ENCODE assay signal across 16 cellular contexts in genomic region chr2:32864337-32864736, GRCh38.
DNase-seq lines count a peak whose midpoint lies in the region; ATAC-seq, FAIRE-seq and TF ChIP-seq lines count a peak whose summit lies in the region.
"Had no signal": no experiment of that assay in that cellular context is flagged by ENCODE, and none has a peak within 500 bp of the region (broad histone marks: within the 10 kb centered on the region; RNA-seq: fewer than 3 reads in every experiment).

No MANE protein-coding gene starts in this region.

- peaks cover 26% of the 10 kb centered on the region for H3K4me1 ChIP-seq in adipocyte (ENCODE audit: control insufficient read depth, insufficient read depth, low read length)
- H3K4me1 ChIP-seq: lower lobe of right lung, right lobe of liver had no signal

- H3K9me3 Mint-ChIP-seq in WTC11: no peaks in the 10 kb centered on the region
- H3K9me3 Mint-ChIP-seq: stimulated activated naive CD8-positive, alpha-beta T cell treated with anti-CD3 and anti-CD28 coated beads, Interleukin-15, Interleukin-2, amounts not matched to agents 100 ng/mL and 50 ng/mL, for 24 hours had no signal

- no peak for FAIRE-seq in D721Med (lab: Jason Lieb, UNC)

- DNase-seq in left ventricle myocardium superior (no peak), cardiac septum (ENCODE audit: low spot score) (no peak), adipocyte (ENCODE audit: low read depth) (peak; percentile 90), hepatic stellate cell (ENCODE audit: low spot score) (peak; percentile 55), cerebellum (ENCODE audit: low spot score) (no peak), D721Med (ENCODE audit: insufficient read length, low spot score) (no peak), WTC11 (ENCODE audit: low spot score) (no peak)
- DNase-seq in activated CD8-positive, alpha-beta memory T cell treated with anti-CD3 and anti-CD28 coated beads, Interleukin-2, amount 50 U/mL, for 4 hours: no peak
- DNase-seq: ACHN; activated CD8-positive, alpha-beta T cell treated with anti-CD3 and anti-CD28 coated beads, Interleukin-2, amount 10 ng/mL, durations not matched to agents 7 days and 5 days; activated effector memory CD4-positive, alpha-beta T cell treated with anti-CD3 and anti-CD28 coated beads, Interleukin-2, amount 50 U/mL, for 16 hours; DMS153; lower lobe of right lung; right lobe of liver; SIG-M5 had no signal

- H3K9ac ChIP-seq in adipocyte (ENCODE audit: low read length): no peak overlapping the region

- no peaks in the 10 kb centered on the region for H3K9me3 ChIP-seq in adipocyte (ENCODE audit: control insufficient read depth, low read length)
- H3K9me3 ChIP-seq: lower lobe of right lung, right lobe of liver had no signal

- no peaks in the 10 kb centered on the region for H3K4me1 Mint-ChIP-seq in WTC11

- peaks cover 2% of the 10 kb centered on the region; the same call in 1 of the 2 replicates for H3K36me3 Mint-ChIP-seq in WTC11

- ATAC-seq in left ventricle myocardium superior (peak; percentile 47), WTC11 (no peak)
- ATAC-seq: activated CD8-positive, alpha-beta T cell treated with anti-CD3 and anti-CD28 coated beads, Interleukin-2, amount 10 ng/mL, durations not matched to agents 7 days and 5 days; lower lobe of right lung; right lobe of liver had no signal

- peaks cover 19% of the 10 kb centered on the region for H3K27me3 ChIP-seq in adipocyte (replicated peaks; ENCODE audit: control insufficient read depth, insufficient read depth, low read length)
- H3K27me3 ChIP-seq: right lobe of liver had no signal

- H3K4me3 Mint-ChIP-seq in WTC11: no peak overlapping the region
- H3K4me3 Mint-ChIP-seq: activated CD8-positive, alpha-beta T cell treated with anti-CD3 and anti-CD28 coated beads, Interleukin-2, amount 10 ng/mL, durations not matched to agents 7 days and 5 days; stimulated activated naive CD8-positive, alpha-beta T cell treated with anti-CD3 and anti-CD28 coated beads, Interleukin-15, Interleukin-2, amounts not matched to agents 100 ng/mL and 50 ng/mL, for 24 hours had no signal

- no peak overlapping the region for H3K27ac Mint-ChIP-seq in WTC11
- H3K27ac Mint-ChIP-seq: activated CD8-positive, alpha-beta T cell treated with anti-CD3 and anti-CD28 coated beads, Interleukin-2, amount 10 ng/mL, durations not matched to agents 7 days and 5 days; stimulated activated naive CD8-positive, alpha-beta T cell treated with anti-CD3 and anti-CD28 coated beads, Interleukin-15, Interleukin-2, amounts not matched to agents 100 ng/mL and 50 ng/mL, for 24 hours had no signal

- no peaks in the 10 kb centered on the region for H3K27me3 Mint-ChIP-seq in WTC11 (ENCODE audit: low read depth)

- intact Hi-C loops in left ventricle myocardium superior (cut with micrococcal nuclease): no loop called here
- intact Hi-C loops in cardiac septum (cut with DNase I): no loop called here

- no peak overlapping the region for H3K4me3 ChIP-seq in adipocyte (ENCODE audit: low read length)
- H3K4me3 ChIP-seq: lower lobe of right lung, right lobe of liver had no signal

- H3K36me3 ChIP-seq in adipocyte (ENCODE audit: control insufficient read depth, insufficient read depth, low read length, severe bottlenecking): no peaks in the 10 kb centered on the region
- H3K36me3 ChIP-seq: lower lobe of right lung, right lobe of liver had no signal

- POLR2A ChIA-PET in WTC11 (lab: Charles Lee): no interaction called here

- no peak for TF ChIP-seq CTCF in D721Med (IDR thresholded peaks at IDR 0.05; ENCODE audit: insufficient read depth, missing control alignments)
- no peak for TF ChIP-seq CTCF in WTC11 (IDR thresholded peaks at IDR 0.05)

- CTCF ChIA-PET in WTC11 (lab: Charles Lee): no interaction called here

TF ChIP-seq in WTC11, 78 proteins besides CTCF, POLR2A, EP300 and RAD21:
- TF ChIP-seq ZBTB43 (CRISPR knock-in tag; IDR thresholded peaks at IDR 0.05) (no peak), MAX (CRISPR knock-in tag; IDR thresholded peaks at IDR 0.05) (no peak)

Comparison
In these comparisons a context has a peak if more than half of its experiments do, and no peak if none do; other contexts are left out.
1. DNase-seq: peak in adipocyte (single experiment) and hepatic stellate cell (single experiment); none in left ventricle myocardium superior (single experiment), cardiac septum (single experiment), cerebellum (single experiment), D721Med (single experiment), activated CD8-positive, alpha-beta memory T cell treated with anti-CD3 and anti-CD28 coated beads, Interleukin-2, amount 50 U/mL, for 4 hours (single experiment) and WTC11 (single experiment).